In the genomic region with DNA sequence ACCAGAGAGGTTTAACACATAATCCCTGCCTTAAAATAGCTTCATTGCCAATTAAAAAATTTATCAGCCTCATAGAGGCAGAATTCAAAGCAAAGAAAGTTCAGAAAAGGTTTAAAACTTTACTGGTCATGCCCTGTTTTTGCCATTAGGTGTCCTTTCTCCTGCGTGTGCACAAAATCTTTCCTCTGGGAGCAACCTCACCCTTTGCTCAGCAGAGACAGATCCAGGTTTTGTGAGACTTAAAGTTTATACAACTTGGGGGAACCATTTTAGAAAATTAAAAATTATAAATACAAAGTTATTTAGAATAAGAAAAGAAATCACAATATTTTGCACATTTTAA, we compare ENCODE assay signal across 11 cellular contexts. TPM values are rescaled to one million over a fixed set of nuclear protein-coding genes. Genes with fewer than 3 reads are reported as not detected.
DNase-seq lines count a peak whose midpoint lies in the region; ATAC-seq and TF ChIP-seq lines count a peak whose summit lies in the region.
"Had no signal": no experiment of that assay in that cellular context is flagged by ENCODE, and none has a peak within 500 bp of the region (broad histone marks: within the 10 kb centered on the region; RNA-seq: fewer than 3 reads in every experiment).

No MANE protein-coding gene starts in this region.

- no peak overlapping the region for H3K27ac Mint-ChIP-seq in osteocyte (ENCODE audit: unreplicated experiment)
- H3K27ac Mint-ChIP-seq: activated T-cell treated with anti-CD3 and anti-CD28 coated beads, Interleukin-2, amount 50 U/mL, for 72 hours had no signal

- no peaks in the 10 kb centered on the region for H3K27me3 Mint-ChIP-seq in osteocyte (ENCODE audit: unreplicated experiment)

- no peaks in the 10 kb centered on the region for H3K4me1 Mint-ChIP-seq in osteocyte (ENCODE audit: unreplicated experiment)

- H3K4me3 Mint-ChIP-seq in osteocyte (ENCODE audit: unreplicated experiment), result no peak overlapping the region
- H3K4me3 Mint-ChIP-seq: activated T-cell treated with anti-CD3 and anti-CD28 coated beads, Interleukin-2, amount 50 U/mL, for 72 hours had no signal

- no peaks in the 10 kb centered on the region for H3K36me3 Mint-ChIP-seq in osteocyte (ENCODE audit: unreplicated experiment)

- peak; percentile 30 for DNase-seq in NCI-H2107 treated with DMSO at 0.1 percent for 48 hours (lab: John Stamatoyannopoulos, UW; ENCODE audit: unreplicated experiment)
- no peak for DNase-seq in NCI-H2107 (lab: John Stamatoyannopoulos, UW)
- peak; percentile 27 for DNase-seq in NAMALWA (ENCODE audit: low spot score)
- DNase-seq in dermis blood vessel endothelial cell, result peak; percentile 54
- DNase-seq in osteocyte (ENCODE audit: extremely low spot score, unreplicated experiment), result no peak
- DNase-seq in GM20000 (ENCODE audit: low spot score), result no peak
- no peak for DNase-seq in NCI-H510A treated with DMSO at 0.1 percent for 48 hours (lab: John Stamatoyannopoulos, UW)
- DNase-seq: activated T-cell treated with anti-CD3 and anti-CD28 coated beads, Interleukin-2, amount 50 U/mL, for 72 hours; C1 segment of cervical spinal cord; NCI-H226 had no signal

- no peaks in the 10 kb centered on the region for H3K9me3 Mint-ChIP-seq in osteocyte (ENCODE audit: unreplicated experiment)
- H3K9me3 Mint-ChIP-seq: activated T-cell treated with anti-CD3 and anti-CD28 coated beads, Interleukin-2, amount 50 U/mL, for 72 hours had no signal

- TF ChIP-seq CTCF in osteocyte (IDR thresholded peaks at IDR 0.05) (peak; percentile 55), GM20000 (IDR thresholded peaks at IDR 0.05; ENCODE audit: extremely low read depth, missing control alignments) (no peak)

- no peak for ATAC-seq in HG03108 (IDR thresholded peaks at IDR 0.05; ENCODE audit: unreplicated experiment)
- ATAC-seq: activated T-cell treated with anti-CD3 and anti-CD28 coated beads, Interleukin-2, amount 50 U/mL, for 72 hours had no signal

RNA-seq across cellular contexts. Expression of gene SLC22A16, which starts 41.8 kb away (rescaled TPM):
- total RNA-seq in dermis blood vessel endothelial cell (not detected in 2 replicates), osteocyte (not detected in 2 replicates)
- total RNA-seq: activated T-cell treated with anti-CD3 and anti-CD28 coated beads, Interleukin-2, amount 50 U/mL, for 72 hours had no signal

Comparison
In these comparisons a context has a peak if more than half of its experiments do, and no peak if none do; other contexts are left out.
1. DNase-seq: peak in NCI-H2107 treated with DMSO at 0.1 percent for 48 hours (single experiment), NAMALWA (single experiment) and dermis blood vessel endothelial cell (single experiment); none in NCI-H2107 (single experiment), osteocyte (single experiment), GM20000 (single experiment) and NCI-H510A treated with DMSO at 0.1 percent for 48 hours (single experiment).